ENCODE assay signal across 10 cellular contexts in the genomic region with DNA sequence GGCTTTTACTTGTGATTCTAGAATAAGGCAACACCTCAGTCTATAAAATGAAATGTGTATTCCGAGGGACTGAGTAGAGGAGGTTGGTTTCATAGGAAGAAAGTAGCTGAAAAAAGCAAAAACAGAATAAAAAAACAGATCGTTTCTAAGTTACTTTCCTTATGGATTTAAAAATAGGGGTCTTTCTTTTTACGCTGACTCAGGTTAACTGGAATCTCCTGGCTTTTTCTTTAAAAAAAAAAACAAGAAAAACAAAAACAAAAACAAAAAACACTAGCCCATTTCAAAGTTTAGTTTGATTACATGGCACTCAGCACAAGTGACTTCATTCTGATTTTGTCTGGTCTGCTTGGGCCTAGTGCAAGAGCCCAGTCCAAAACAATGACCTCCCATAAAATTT.
"Had no signal": no experiment of that assay in that cellular context is flagged by ENCODE, and none has a peak within 500 bp of the region (broad histone marks: within the 10 kb centered on the region; RNA-seq: fewer than 3 reads in every experiment).

No MANE protein-coding gene starts in this region.

- H3K9ac ChIP-seq: KMS-11 had no signal

- H3K9me3 ChIP-seq: HAP-1 had no signal

- H3K4me2 ChIP-seq: GM23338, KMS-11 had no signal

- ATAC-seq: GM23338, HCT116, HepG2 had no signal

- H2AFZ ChIP-seq: GM23338 had no signal

- H3K36me3 ChIP-seq: HAP-1 had no signal

- H3K4me3 ChIP-seq: GM23338, HAP-1 had no signal

- DNase-seq: H7, HFFc6, Karpas-422, KBM-7 had no signal

- H3K27ac ChIP-seq: HL-60, KMS-11 had no signal

- FAIRE-seq: HepG2 had no signal
